In genomic region chr2:58334414-58334813, GRCh38 we compare ENCODE assay signal across 1 cellular context.
TF ChIP-seq lines count a peak whose summit lies in the region.

No MANE protein-coding gene starts in this region.

TF ChIP-seq in IMR-90, 13 proteins besides CTCF, POLR2A, EP300 and RAD21:
- TF ChIP-seq USF2 (IDR thresholded peaks at IDR 0.05; ENCODE audit: low read depth, low read length) (no peak), BHLHE40 (IDR thresholded peaks at IDR 0.05; ENCODE audit: low read depth, low read length) (no peak)
